ENCODE assay signal across 21 cellular contexts in genomic region chr11:60984149-60984548, GRCh38. TPM values are rescaled to one million over a fixed set of nuclear protein-coding genes. Genes with fewer than 3 reads are reported as not detected.
DNase-seq lines count a peak whose midpoint lies in the region; ATAC-seq lines count a peak whose summit lies in the region.
"Had no signal": no experiment of that assay in that cellular context is flagged by ENCODE, and none has a peak within 500 bp of the region (broad histone marks: within the 10 kb centered on the region; RNA-seq: fewer than 3 reads in every experiment).

No MANE protein-coding gene starts in this region.

- POLR2A ChIA-PET in CD8-positive, alpha-beta memory T cell (lab: Charles Lee), result interaction anchor here (0.6 kb wide), 1 partner anchor 9 kb away, joined by 3 read pairs; no protein-coding TSS in a partner anchor

- no peaks in the 10 kb centered on the region for H3K9me3 Mint-ChIP-seq in CD8-positive, alpha-beta memory T cell
- H3K9me3 Mint-ChIP-seq in activated T-helper 17 cell treated with anti-CD3 and anti-CD28 coated beads, Interleukin-2, amount 50 U/mL, for 72 hours, result no peaks in the 10 kb centered on the region
- no peaks in the 10 kb centered on the region for H3K9me3 Mint-ChIP-seq in memory B cell
- H3K9me3 Mint-ChIP-seq: immature natural killer cell, WTC11 had no signal

- peak; percentile 52 for DNase-seq in activated CD4-positive, alpha-beta T cell treated with anti-CD3 and anti-CD28 coated beads for 48 hours
- DNase-seq in activated CD4-positive, alpha-beta T cell treated with anti-CD3 and anti-CD28 coated beads, Interleukin-2, amount 50 U/mL, for 1 hour, result no peak
- DNase-seq in CD8-positive, alpha-beta memory T cell, result no peak
- no peak for DNase-seq in memory B cell (ENCODE audit: low spot score in 2 of 2)
- DNase-seq in NCI-H2107 treated with DMSO at 0.1 percent for 48 hours (lab: John Stamatoyannopoulos, UW; ENCODE audit: unreplicated experiment), result no peak
- DNase-seq in NCI-H2171 (lab: John Stamatoyannopoulos, UW), result no peak
- DNase-seq in midbrain (lab: John Stamatoyannopoulos, UW), result no peak
- DNase-seq: heart right ventricle; immature natural killer cell; Karpas-422; NCI-H187; nucleus accumbens; stimulated activated CD4-positive, alpha-beta T cell treated with anti-CD3 and anti-CD28 coated beads, Interleukin-4, amount 100 ng/mL, for 24 hours; T-helper 9 cell had no signal

- H3K36me3 Mint-ChIP-seq in CD8-positive, alpha-beta memory T cell, result peaks cover 10 to 84% (median 16%) of the 10 kb centered on the region in 3 donors
- H3K36me3 Mint-ChIP-seq in activated T-helper 17 cell treated with anti-CD3 and anti-CD28 coated beads, Interleukin-2, amount 50 U/mL, for 72 hours (ENCODE audit: low read depth), result peaks cover 100% of the 10 kb centered on the region
- H3K36me3 Mint-ChIP-seq in memory B cell, result no peaks in the 10 kb centered on the region
- H3K36me3 Mint-ChIP-seq: WTC11 had no signal

- no peaks in the 10 kb centered on the region for H3K27me3 Mint-ChIP-seq in CD8-positive, alpha-beta memory T cell
- H3K27me3 Mint-ChIP-seq in activated T-helper 17 cell treated with anti-CD3 and anti-CD28 coated beads, Interleukin-2, amount 50 U/mL, for 72 hours, result no peaks in the 10 kb centered on the region
- no peaks in the 10 kb centered on the region for H3K27me3 Mint-ChIP-seq in memory B cell

- no peak for ATAC-seq in activated T-helper 17 cell treated with anti-CD3 and anti-CD28 coated beads, Interleukin-2, amount 50 U/mL, for 72 hours (replicated peaks)
- ATAC-seq in memory B cell (ENCODE audit: low read depth), result no peak
- ATAC-seq: heart right ventricle, WTC11 had no signal

- peak overlapping the region; percentile 84 to 98 (median 94) for H3K27ac Mint-ChIP-seq in CD8-positive, alpha-beta memory T cell
- peak overlapping the region; percentile 99 for H3K27ac Mint-ChIP-seq in activated T-helper 17 cell treated with anti-CD3 and anti-CD28 coated beads, Interleukin-2, amount 50 U/mL, for 72 hours
- peak overlapping the region; percentile 15 for H3K27ac Mint-ChIP-seq in memory B cell
- H3K27ac Mint-ChIP-seq: WTC11 had no signal

- CTCF ChIA-PET in CD8-positive, alpha-beta memory T cell (lab: Charles Lee), result interaction anchor here (1.1 to 1.2 kb wide), 2 partner anchors 9 to 58 kb away, joined by 3 read pairs; no protein-coding TSS in a partner anchor

- no peak overlapping the region for H3K27ac ChIP-seq in CD8-positive, alpha-beta memory T cell (ENCODE audit: low read depth, low read length)
- H3K27ac ChIP-seq: BLaER1, coronary artery had no signal

- H3K9me3 ChIP-seq in CD8-positive, alpha-beta memory T cell (ENCODE audit: low read length), result no peaks in the 10 kb centered on the region
- H3K9me3 ChIP-seq: BLaER1, heart right ventricle had no signal

- H3K4me3 Mint-ChIP-seq in CD8-positive, alpha-beta memory T cell, result peak overlapping the region; percentile 27 to 85 (median 69)
- peak overlapping the region; percentile 93 for H3K4me3 Mint-ChIP-seq in activated T-helper 17 cell treated with anti-CD3 and anti-CD28 coated beads, Interleukin-2, amount 50 U/mL, for 72 hours
- no peak overlapping the region for H3K4me3 Mint-ChIP-seq in memory B cell
- H3K4me3 Mint-ChIP-seq: immature natural killer cell, WTC11 had no signal

- H3K27me3 ChIP-seq in CD8-positive, alpha-beta memory T cell (ENCODE audit: insufficient read depth, low read length, poor library complexity, severe bottlenecking), result no peaks in the 10 kb centered on the region
- H3K27me3 ChIP-seq: BLaER1 had no signal

- peaks cover 82 to 99% (median 95%) of the 10 kb centered on the region in 3 donors for H3K4me1 Mint-ChIP-seq in CD8-positive, alpha-beta memory T cell
- peaks cover 37% of the 10 kb centered on the region for H3K4me1 Mint-ChIP-seq in activated T-helper 17 cell treated with anti-CD3 and anti-CD28 coated beads, Interleukin-2, amount 50 U/mL, for 72 hours
- peaks cover 16% of the 10 kb centered on the region for H3K4me1 Mint-ChIP-seq in memory B cell
- H3K4me1 Mint-ChIP-seq: WTC11 had no signal

- peak overlapping the region; percentile 21 for H3K4me3 ChIP-seq in CD8-positive, alpha-beta memory T cell (ENCODE audit: low read length)
- H3K4me3 ChIP-seq: BLaER1, coronary artery, heart right ventricle had no signal

- peaks cover 17% of the 10 kb centered on the region for H3K36me3 ChIP-seq in CD8-positive, alpha-beta memory T cell (ENCODE audit: insufficient read depth, low read length)
- H3K36me3 ChIP-seq: BLaER1, heart right ventricle had no signal

- H3K4me1 ChIP-seq in CD8-positive, alpha-beta memory T cell (ENCODE audit: insufficient read depth, low read length), result peaks cover 96% of the 10 kb centered on the region

RNA-seq across cellular contexts. Expression of gene CD6, which starts 12.7 kb away (rescaled TPM):
- 100 to 1,000 TPM; 229 to 233 TPM for total RNA-seq in CD8-positive, alpha-beta memory T cell
- 156 TPM for polyA plus RNA-seq in CD8-positive, alpha-beta memory T cell
- total RNA-seq in activated T-helper 17 cell treated with anti-CD3 and anti-CD28 coated beads, Interleukin-2, amount 50 U/mL, for 72 hours, result 100 to 1,000 TPM; 254 to 438 TPM
- total RNA-seq: A673, HT1080, renal cortical epithelial cell had no signal

RNA-seq across cellular contexts. Expression of gene SLC15A3, which starts 32.2 kb away (rescaled TPM):
- total RNA-seq in CD8-positive, alpha-beta memory T cell, result 1 to 10 TPM; 1.2 to 1.5 TPM
- polyA plus RNA-seq in CD8-positive, alpha-beta memory T cell, result not detected
- total RNA-seq in activated T-helper 17 cell treated with anti-CD3 and anti-CD28 coated beads, Interleukin-2, amount 50 U/mL, for 72 hours, result 1 to 10 TPM; 1.0 to 1.3 TPM
- total RNA-seq: A673 had no signal

RNA-seq across cellular contexts. Expression of gene TMEM132A, which starts 59.9 kb away (rescaled TPM):
- under 1 TPM; 0.68 to 0.73 TPM for total RNA-seq in CD8-positive, alpha-beta memory T cell
- not detected for polyA plus RNA-seq in CD8-positive, alpha-beta memory T cell
- total RNA-seq in activated T-helper 17 cell treated with anti-CD3 and anti-CD28 coated beads, Interleukin-2, amount 50 U/mL, for 72 hours, result under 1 TPM in 1 of 2 donors, not detected in 1; 0.29 TPM
- polyA plus RNA-seq: immature natural killer cell had no signal

Comparison
In these comparisons a context has a peak if more than half of its experiments do, and no peak if none do; other contexts are left out.
1. H3K27ac Mint-ChIP-seq: peak in every context shown above with its lines; median percentile 99 in activated T-helper 17 cell treated with anti-CD3 and anti-CD28 coated beads, Interleukin-2, amount 50 U/mL, for 72 hours; 94 in CD8-positive, alpha-beta memory T cell; 15 in memory B cell.